Comparison of ENCODE assay signal across 9 cellular contexts in genomic region chr10:104349623-104350142, GRCh38. TPM values are rescaled to one million over a fixed set of nuclear protein-coding genes. Genes with fewer than 3 reads are reported as not detected.
DNase-seq lines count a peak whose midpoint lies in the region; ATAC-seq, FAIRE-seq and TF ChIP-seq lines count a peak whose summit lies in the region.
"Had no signal": no experiment of that assay in that cellular context is flagged by ENCODE, and none has a peak within 500 bp of the region (broad histone marks: within the 10 kb centered on the region; RNA-seq: fewer than 3 reads in every experiment).

No MANE protein-coding gene starts in this region.

- H3K27me3 Mint-ChIP-seq in astrocyte (ENCODE audit: low read depth, unreplicated experiment) = peaks cover 4% of the 10 kb centered on the region
- H3K27me3 Mint-ChIP-seq: activated naive CD4-positive, alpha-beta T cell treated with anti-CD3 and anti-CD28 coated beads, Interleukin-2, amount 50 U/mL, for 24 hours had no signal

- H3K27ac ChIP-seq in AG04450 (ENCODE audit: low read depth, low read length) (peak overlapping the region; percentile 11), astrocyte (ENCODE audit: low read depth, low read length) (no peak overlapping the region)

- H3K9me3 Mint-ChIP-seq in astrocyte (ENCODE audit: unreplicated experiment) = no peaks in the 10 kb centered on the region

- in situ Hi-C loops in ACHN (cut with HindIII; ENCODE audit: low pct_ligation_motif_present, low pct_unique_long_range_greater_than_20kb, low sequenced_read_pairs) = no loop called here

- H3K9ac ChIP-seq in astrocyte (ENCODE audit: low read length) = peak overlapping the region; percentile 20

- POLR2A ChIA-PET in AG04450 (lab: Yijun Ruan, JAX) = no interaction called here

- H3K36me3 Mint-ChIP-seq in astrocyte (ENCODE audit: low read depth, unreplicated experiment) = no peaks in the 10 kb centered on the region
- H3K36me3 Mint-ChIP-seq: activated naive CD4-positive, alpha-beta T cell treated with anti-CD3 and anti-CD28 coated beads, Interleukin-2, amount 50 U/mL, for 24 hours had no signal

- H3K27me3 ChIP-seq in AG04450 (ENCODE audit: control insufficient read depth, insufficient read depth, low read length) (no peaks in the 10 kb centered on the region), astrocyte (ENCODE audit: insufficient read depth, low read length) (no peaks in the 10 kb centered on the region)

- no peaks in the 10 kb centered on the region for H3K79me2 ChIP-seq in astrocyte (ENCODE audit: insufficient read depth, low read length)

- no peak overlapping the region for H3K27ac Mint-ChIP-seq in astrocyte (ENCODE audit: unreplicated experiment)
- H3K27ac Mint-ChIP-seq: activated naive CD4-positive, alpha-beta T cell treated with anti-CD3 and anti-CD28 coated beads, Interleukin-2, amount 50 U/mL, for 24 hours had no signal

- peak; percentile 58 for ATAC-seq in GM21360 (IDR thresholded peaks at IDR 0.05; ENCODE audit: unreplicated experiment)
- peak; percentile 46 for ATAC-seq in HG03520 (IDR thresholded peaks at IDR 0.05; ENCODE audit: unreplicated experiment)

- peaks cover 19% of the 10 kb centered on the region for H3K4me1 ChIP-seq in astrocyte (ENCODE audit: insufficient read depth, low read length)

- peak; percentile 13 for FAIRE-seq in astrocyte (lab: Jason Lieb, UNC)

- H3K9me3 ChIP-seq in AG04450 (ENCODE audit: control insufficient read depth, insufficient read depth, low read length) (no peaks in the 10 kb centered on the region), astrocyte (ENCODE audit: insufficient read depth, low read depth, low read length) (no peaks in the 10 kb centered on the region)

- CTCF ChIA-PET in AG04450 (lab: Charles Lee) = interaction anchor here (0.8 to 6.1 kb wide), 12 partner anchors 9 to 462 kb away, joined by 3 to 379 read pairs (median 6); no protein-coding TSS in a partner anchor

- no peaks in the 10 kb centered on the region for H3K36me3 ChIP-seq in astrocyte (ENCODE audit: insufficient read depth, low read length)

- peak overlapping the region; percentile 37 for H2AFZ ChIP-seq in astrocyte (ENCODE audit: low read depth, low read length)

- TF ChIP-seq CTCF in AG04450 (IDR thresholded peaks at IDR 0.05; ENCODE audit: low read depth, low read length) (no peak), astrocyte (IDR thresholded peaks at IDR 0.05; ENCODE audit: insufficient read depth, low read depth, low read length) (no peak)

- DNase-seq in AG04450 (ENCODE audit: low read depth, low spot score) (no peak), astrocyte (ENCODE audit: low read depth) (peak; percentile 61), medulla oblongata (ENCODE audit: extremely low spot score) (peak; percentile 84), putamen (ENCODE audit: low spot score) (no peak), ACHN (no peak)
- no peak for DNase-seq in stimulated activated CD4-positive, alpha-beta T cell treated with anti-CD3 and anti-CD28 coated beads, Interleukin-2, amount 100 ng/mL, for 24 hours

- peak overlapping the region; percentile 71 for H3K4me2 ChIP-seq in astrocyte (ENCODE audit: low read length)

- H3K4me3 Mint-ChIP-seq in astrocyte (ENCODE audit: unreplicated experiment) = no peak overlapping the region
- H3K4me3 Mint-ChIP-seq: activated naive CD4-positive, alpha-beta T cell treated with anti-CD3 and anti-CD28 coated beads, Interleukin-2, amount 50 U/mL, for 24 hours had no signal

- no peaks in the 10 kb centered on the region for H4K20me1 ChIP-seq in astrocyte (ENCODE audit: insufficient read depth, low read length)

- H3K4me1 Mint-ChIP-seq in astrocyte (ENCODE audit: low read depth, unreplicated experiment) = peaks cover 9% of the 10 kb centered on the region

- H3K4me3 ChIP-seq in AG04450 (ENCODE audit: low read depth, low read length) (0 out of 2 replicates have a peak overlapping the region, but pooled peaks have one; percentile 13), astrocyte (ENCODE audit: insufficient read depth, low read depth, low read length) (peak overlapping the region; percentile 17)

RNA-seq across cellular contexts. Expression of gene CFAP58, which starts 4.0 kb away (rescaled TPM):
- 0.35 and 0.51 TPM in 2 replicates for polyA plus RNA-seq in AG04450 (2011; rRNA removed)
- polyA minus RNA-seq in AG04450 (2011; rRNA and poly(A)+ RNA removed) = 0.35 and 0.78 TPM in 2 replicates
- total RNA-seq in astrocyte = 0.82 and 0.86 TPM in 2 replicates

RNA-seq across cellular contexts. Expression of gene ITPRIP, which starts 11.4 kb away (rescaled TPM):
- polyA plus RNA-seq in AG04450 (2011; rRNA removed) = 18.8 and 22.9 TPM in 2 replicates
- polyA minus RNA-seq in AG04450 (2011; rRNA and poly(A)+ RNA removed) = 22.2 and 25.4 TPM in 2 replicates
- 21.7 and 21.9 TPM in 2 replicates for total RNA-seq in astrocyte

Comparison
In these comparisons a context has a peak if more than half of its experiments do, and no peak if none do; other contexts are left out.
1. DNase-seq: peak in astrocyte (single experiment) and medulla oblongata (single experiment); none in AG04450 (single experiment), putamen (single experiment), ACHN (single experiment) and stimulated activated CD4-positive, alpha-beta T cell treated with anti-CD3 and anti-CD28 coated beads, Interleukin-2, amount 100 ng/mL, for 24 hours (0 of 2).